2 cellular contexts compared by ENCODE assay signal in the genomic region with DNA sequence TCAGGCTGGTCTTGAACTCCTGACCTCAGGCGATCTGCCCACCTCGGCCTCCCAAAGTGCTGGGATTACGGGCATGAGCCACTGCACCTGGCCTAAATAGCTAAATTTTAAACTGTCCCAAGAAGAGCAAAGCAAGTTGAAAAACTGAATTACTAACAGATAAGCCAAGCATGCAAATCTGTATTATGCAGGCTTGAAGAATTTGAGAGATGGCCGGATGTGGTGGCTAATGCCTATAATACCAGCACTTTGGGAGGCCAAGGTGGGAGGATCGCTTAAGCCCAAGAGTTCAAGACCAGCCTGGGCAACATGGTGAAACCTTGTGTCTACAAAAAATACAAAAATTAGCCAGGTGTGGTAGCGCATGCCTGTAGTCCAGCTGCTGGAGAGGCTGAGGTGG. TPM values are rescaled to one million over a fixed set of nuclear protein-coding genes. Genes with fewer than 3 reads are reported as not detected.
"Had no signal": no experiment of that assay in that cellular context is flagged by ENCODE, and none has a peak within 500 bp of the region (broad histone marks: within the 10 kb centered on the region; RNA-seq: fewer than 3 reads in every experiment).

No MANE protein-coding gene starts in this region.

RNA-seq across cellular contexts. Expression of a gene that starts 24.2 kb away (rescaled TPM):
- total RNA-seq: GM23248, HFFc6 had no signal
